In genomic region chr19:48817585-48818124, GRCh38 we compare ENCODE assay signal across 17 cellular contexts.
"Had no signal": no experiment of that assay in that cellular context is flagged by ENCODE, and none has a peak within 500 bp of the region (broad histone marks: within the 10 kb centered on the region; RNA-seq: fewer than 3 reads in every experiment).

No MANE protein-coding gene starts in this region.

- H3K9me3 Mint-ChIP-seq: activated CD4-positive, alpha-beta memory T cell treated with anti-CD3 and anti-CD28 coated beads, Interleukin-2, amount 10 ng/mL, durations not matched to agents 7 days and 5 days; activated naive CD8-positive, alpha-beta T cell treated with anti-CD3 and anti-CD28 coated beads, Interleukin-2, amount 10 ng/mL, durations not matched to agents 7 days and 5 days; activated T-cell treated with anti-CD3 and anti-CD28 coated beads, Interleukin-2, amount 50 U/mL, for 72 hours; natural killer cell treated with Interleukin-12 subunit alpha and Interleukin-12 subunit beta and Interleukin-15 and Interleukin-18, amount 100 ng/mL, for 72 hours; T-helper 2 cell treated with Interferon-gamma antibody and Interleukin-4, amounts not matched to agents 5 μg/mL and 100 μg/mL, for 36 hours had no signal

- H3K4me3 ChIP-seq: dorsolateral prefrontal cortex, esophagus muscularis mucosa, thoracic aorta had no signal

- H3K27me3 ChIP-seq: dorsolateral prefrontal cortex, esophagus muscularis mucosa had no signal

- H3K9me3 ChIP-seq: esophagus muscularis mucosa, thoracic aorta had no signal

- ATAC-seq: activated T-cell treated with anti-CD3 and anti-CD28 coated beads, Interleukin-2, amount 50 U/mL, for 72 hours; stimulated activated naive CD8-positive, alpha-beta T cell treated with anti-CD3 and anti-CD28 coated beads, Interleukin-15, Interleukin-2, amounts not matched to agents 100 U/mL and 50 U/mL, for 24 hours had no signal

- H3K27ac Mint-ChIP-seq: activated CD4-positive, alpha-beta memory T cell treated with anti-CD3 and anti-CD28 coated beads, Interleukin-2, amount 10 ng/mL, durations not matched to agents 7 days and 5 days; activated naive CD8-positive, alpha-beta T cell treated with anti-CD3 and anti-CD28 coated beads, Interleukin-2, amount 10 ng/mL, durations not matched to agents 7 days and 5 days; activated T-cell treated with anti-CD3 and anti-CD28 coated beads, Interleukin-2, amount 50 U/mL, for 72 hours; natural killer cell treated with Interleukin-12 subunit alpha and Interleukin-12 subunit beta and Interleukin-15 and Interleukin-18, amount 100 ng/mL, for 72 hours; T-helper 2 cell treated with Interferon-gamma antibody and Interleukin-4, amounts not matched to agents 5 μg/mL and 100 μg/mL, for 36 hours had no signal

- H3K4me3 Mint-ChIP-seq: activated CD4-positive, alpha-beta memory T cell treated with anti-CD3 and anti-CD28 coated beads, Interleukin-2, amount 10 ng/mL, durations not matched to agents 7 days and 5 days; activated naive CD8-positive, alpha-beta T cell treated with anti-CD3 and anti-CD28 coated beads, Interleukin-2, amount 10 ng/mL, durations not matched to agents 7 days and 5 days; activated T-cell treated with anti-CD3 and anti-CD28 coated beads, Interleukin-2, amount 50 U/mL, for 72 hours; natural killer cell treated with Interleukin-12 subunit alpha and Interleukin-12 subunit beta and Interleukin-15 and Interleukin-18, amount 100 ng/mL, for 72 hours; T-helper 2 cell treated with Interferon-gamma antibody and Interleukin-4, amounts not matched to agents 5 μg/mL and 100 μg/mL, for 36 hours had no signal

- DNase-seq: activated CD4-positive, alpha-beta memory T cell treated with anti-CD3 and anti-CD28 coated beads, Interleukin-2, amount 10 ng/mL, durations not matched to agents 7 days and 5 days; activated CD4-positive, alpha-beta T cell treated with anti-CD3 and anti-CD28 coated beads for 1 hour; activated gamma-delta T cell treated with Interleukin-2 at 50 U/mL for 16 hours; activated naive CD8-positive, alpha-beta T cell treated with anti-CD3 and anti-CD28 coated beads, Interleukin-2, amount 10 ng/mL, durations not matched to agents 7 days and 5 days; activated T-cell treated with anti-CD3 and anti-CD28 coated beads, Interleukin-2, amount 50 U/mL, for 72 hours; aorta; dorsolateral prefrontal cortex; glutamatergic neuron; mesenchymal stem cell; nucleus accumbens; stimulated activated CD4-positive, alpha-beta T cell treated with anti-CD3 and anti-CD28 coated beads, Interleukin-2, amount 100 ng/mL, for 48 hours; stimulated activated naive CD8-positive, alpha-beta T cell treated with anti-CD3 and anti-CD28 coated beads, Interleukin-15, Interleukin-2, amounts not matched to agents 100 U/mL and 50 U/mL, for 24 hours; SW 1271 had no signal

- H3K36me3 Mint-ChIP-seq: activated naive CD8-positive, alpha-beta T cell treated with anti-CD3 and anti-CD28 coated beads, Interleukin-2, amount 10 ng/mL, durations not matched to agents 7 days and 5 days; natural killer cell treated with Interleukin-12 subunit alpha and Interleukin-12 subunit beta and Interleukin-15 and Interleukin-18, amount 100 ng/mL, for 72 hours had no signal

- H3K36me3 ChIP-seq: esophagus muscularis mucosa, thoracic aorta had no signal

- H3K27me3 Mint-ChIP-seq: activated naive CD8-positive, alpha-beta T cell treated with anti-CD3 and anti-CD28 coated beads, Interleukin-2, amount 10 ng/mL, durations not matched to agents 7 days and 5 days; natural killer cell treated with Interleukin-12 subunit alpha and Interleukin-12 subunit beta and Interleukin-15 and Interleukin-18, amount 100 ng/mL, for 72 hours had no signal
